20 cellular contexts compared by ENCODE assay signal in the genomic region with DNA sequence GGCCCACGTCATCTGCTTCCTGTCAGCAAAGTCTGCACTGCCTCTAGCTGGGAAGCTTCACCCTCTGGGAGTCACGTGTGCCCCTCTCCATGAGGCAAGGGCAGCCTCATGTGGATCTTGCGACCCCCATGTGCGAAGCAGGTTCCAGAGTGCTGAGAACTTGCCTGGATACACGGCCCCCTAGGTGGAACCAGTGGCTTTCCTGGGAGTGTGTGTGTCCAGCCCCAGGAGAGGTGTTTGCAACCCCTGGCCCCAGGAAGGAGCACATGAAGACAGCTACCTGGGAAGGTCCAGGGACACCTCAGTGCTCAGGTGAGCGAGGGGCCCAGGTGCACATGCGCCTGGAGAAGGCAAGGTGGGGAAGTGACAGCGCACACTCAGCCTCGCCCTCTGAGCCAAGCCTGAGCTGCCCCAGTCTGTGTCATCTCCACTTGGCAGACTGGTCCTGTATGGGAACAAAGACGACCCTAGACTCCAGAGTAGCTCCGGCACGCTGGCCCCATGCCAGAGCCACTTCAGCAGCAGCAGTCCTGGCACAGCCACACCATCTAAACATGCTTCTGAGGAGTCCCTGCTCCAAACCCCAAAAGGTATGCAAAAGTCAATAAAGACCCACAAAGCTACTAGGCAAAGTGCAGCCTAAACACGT. TPM values are rescaled to one million over a fixed set of nuclear protein-coding genes. Genes with fewer than 3 reads are reported as not detected.
A peak's percentile ranks its signal among the peaks of the same experiment; 100 is the strongest.
DNase-seq lines count a peak whose midpoint lies in the region; ATAC-seq and TF ChIP-seq lines count a peak whose summit lies in the region.
"Had no signal": no experiment of that assay in that cellular context is flagged by ENCODE, and none has a peak within 500 bp of the region (broad histone marks: within the 10 kb centered on the region; RNA-seq: fewer than 3 reads in every experiment).

No MANE protein-coding gene starts in this region.

- peaks cover 4% of the 10 kb centered on the region for H3K79me1 ChIP-seq in H9 (ENCODE audit: insufficient read depth, low read depth, low read length, poor library complexity, severe bottlenecking)

- no peak overlapping the region for H3K56ac ChIP-seq in H9 (ENCODE audit: insufficient read length, low read depth, low read length)

- H4K91ac ChIP-seq in H9 (ENCODE audit: insufficient read length, low read depth, low read length) = no peak overlapping the region

- peaks cover 29 to 52% (median 35%) of the 10 kb centered on the region in 3 experiments for H3K36me3 Mint-ChIP-seq in H9 (ENCODE audit: insufficient read depth in 1 of 3, low read depth in 3 of 3)
- H3K36me3 Mint-ChIP-seq: natural killer cell had no signal

- H2AFZ ChIP-seq in H9 (ENCODE audit: low read length) = no peak overlapping the region
- H2AFZ ChIP-seq: GM23338 had no signal

- no peaks in the 10 kb centered on the region for H3K9me3 Mint-ChIP-seq in H9
- H3K9me3 Mint-ChIP-seq: activated naive CD4-positive, alpha-beta T cell treated with anti-CD3 and anti-CD28 coated beads for 36 hours; GM23338; natural killer cell; T-helper 2 cell treated with Interferon-gamma antibody and Interleukin-4, amounts not matched to agents 5 μg/mL and 100 μg/mL, for 36 hours had no signal

- no peaks in the 10 kb centered on the region for H3K4me1 Mint-ChIP-seq in H9

- no peak overlapping the region for H2BK5ac ChIP-seq in H9 (ENCODE audit: insufficient read length, low read length)

- H3K9me3 ChIP-seq in H9 (ENCODE audit: control insufficient read depth, low read depth, low read length) (no peaks in the 10 kb centered on the region), sigmoid colon (no peaks in the 10 kb centered on the region)
- H3K9me3 ChIP-seq: thoracic aorta had no signal

- H2BK20ac ChIP-seq in H9 (ENCODE audit: low read depth, low read length, poor library complexity, severe bottlenecking) = no peak overlapping the region

- no peak overlapping the region for H2AK5ac ChIP-seq in H9 (ENCODE audit: insufficient read length, low read length)

- H3K27ac ChIP-seq in H9 (ENCODE audit: insufficient read length, low read depth, low read length) (no peak overlapping the region), sigmoid colon (no peak overlapping the region)
- H3K27ac ChIP-seq: thoracic aorta had no signal

- peak overlapping the region; percentile 34 to 76 (median 52); a peak in 3 of 7 replicates for H3K27ac Mint-ChIP-seq in H9
- H3K27ac Mint-ChIP-seq: activated naive CD4-positive, alpha-beta T cell treated with anti-CD3 and anti-CD28 coated beads for 36 hours; GM23338; natural killer cell; T-helper 2 cell treated with Interferon-gamma antibody and Interleukin-4, amounts not matched to agents 5 μg/mL and 100 μg/mL, for 36 hours had no signal

- H3K4me1 ChIP-seq in H9 (ENCODE audit: insufficient read depth, low read length) = no peaks in the 10 kb centered on the region
- H3K4me1 ChIP-seq in sigmoid colon = peaks cover 0 to 2% (median 0%) of the 10 kb centered on the region in 4 donors

- no peak overlapping the region for H2BK12ac ChIP-seq in H9 (ENCODE audit: insufficient read length, low read depth, low read length)

- H3K27me3 Mint-ChIP-seq in H9 (ENCODE audit: low read depth) = no peaks in the 10 kb centered on the region

- H4K5ac ChIP-seq in H9 (ENCODE audit: insufficient read length, low read depth, low read length) = no peak overlapping the region

- H3K4me3 Mint-ChIP-seq in H9 = no peak overlapping the region
- H3K4me3 Mint-ChIP-seq: activated naive CD4-positive, alpha-beta T cell treated with anti-CD3 and anti-CD28 coated beads for 36 hours; GM23338; natural killer cell; T-helper 2 cell treated with Interferon-gamma antibody and Interleukin-4, amounts not matched to agents 5 μg/mL and 100 μg/mL, for 36 hours had no signal

- no peak for TF ChIP-seq POLR2A in sigmoid colon (IDR thresholded peaks at IDR 0.05)

- H3K79me2 ChIP-seq in H9 (ENCODE audit: insufficient read depth, low read length) = peaks cover 24% of the 10 kb centered on the region; the same call in 1 of the 2 replicates

- H4K8ac ChIP-seq in H9 (replicated peaks; ENCODE audit: insufficient read length, low read depth, low read length) = no peak overlapping the region

- no peak for ATAC-seq in GM21360 (IDR thresholded peaks at IDR 0.05; ENCODE audit: unreplicated experiment)
- ATAC-seq: GM23338, natural killer cell had no signal

- H3K27me3 ChIP-seq in H9 (ENCODE audit: insufficient read depth, low read length) (no peaks in the 10 kb centered on the region), sigmoid colon (no peaks in the 10 kb centered on the region)

- no CpG with 5 or more reads among the region's 13 CpGs for WGBS in H9 (ENCODE audit: extremely low coverage, insufficient read length, low lambda C conversion rate)
- WGBS in sigmoid colon, 2 donors = 83 to 88% methylated on average over 13 of the region's 13 CpGs

- H4K20me1 ChIP-seq in H9 (ENCODE audit: control insufficient read depth, insufficient read depth, insufficient read length) = no peaks in the 10 kb centered on the region

- no peak overlapping the region for H2BK120ac ChIP-seq in H9 (ENCODE audit: low read depth, low read length, poor library complexity, severe bottlenecking)

- no peak overlapping the region for H3K4ac ChIP-seq in H9 (ENCODE audit: low read depth, low read length)

- DNase-seq in H9 (no peak), NCI-H345 treated with DMSO at 0.1 percent for 48 hours (lab: John Stamatoyannopoulos, UW; ENCODE audit: unreplicated experiment) (peak; percentile 75), globus pallidus (ENCODE audit: low spot score) (peak; percentile 29), sigmoid colon (peak; percentile 49), DMS 273 treated with DMSO at 0.1 percent for 48 hours (lab: John Stamatoyannopoulos, UW) (no peak), HT-29 (ENCODE audit: low spot score) (no peak), SW 1271 (lab: John Stamatoyannopoulos, UW) (no peak)
- DNase-seq: activated CD4-positive, CD25-positive, alpha-beta regulatory T cell treated with anti-CD3 and anti-CD28 coated beads, Interleukin-2, amount 50 U/mL, for 72 hours; activated CD8-positive, alpha-beta memory T cell treated with anti-CD3 and anti-CD28 coated beads, Interleukin-2, amount 50 U/mL, for 48 hours; activated naive CD4-positive, alpha-beta T cell treated with anti-CD3 and anti-CD28 coated beads for 36 hours; DND-41; effector CD8-positive, alpha-beta T cell; natural killer cell; NCI-H2171 treated with DMSO at 0.1 percent for 48 hours; SHP77 had no signal

- no peak overlapping the region for H3K23ac ChIP-seq in H9 (ENCODE audit: insufficient read length, low read depth, low read length)

- no peaks in the 10 kb centered on the region for H3K23me2 ChIP-seq in H9 (ENCODE audit: insufficient read length, low read depth, low read length, poor library complexity, severe bottlenecking)

- H3K9ac ChIP-seq in H9 (ENCODE audit: extremely low read depth, insufficient read length, low read length) = no peak overlapping the region

- intact Hi-C loops in sigmoid colon (cut with DNase I) = no loop called here

- peaks cover 0 to 74% (median 36%) of the 10 kb centered on the region in 4 donors for H3K36me3 ChIP-seq in sigmoid colon

- H3T11ph ChIP-seq in H9 (ENCODE audit: low read length) = no peak overlapping the region

- TF ChIP-seq EP300 in sigmoid colon (IDR thresholded peaks at IDR 0.05) = no peak

- H3K14ac ChIP-seq in H9 (ENCODE audit: insufficient read depth, low read length) = no peak overlapping the region

- H2BK15ac ChIP-seq in H9 (ENCODE audit: low read depth, low read length) = no peak overlapping the region

- no peak overlapping the region for H3K18ac ChIP-seq in H9 (ENCODE audit: insufficient read length, low read depth, low read length)

- H3K4me2 ChIP-seq in H9 (ENCODE audit: insufficient read depth, insufficient read length, low read length) = no peak overlapping the region
- H3K4me2 ChIP-seq: GM23338 had no signal

- TF ChIP-seq CTCF in H9 (conservative IDR thresholded peaks at IDR 0.05) (no peak), sigmoid colon (IDR thresholded peaks at IDR 0.05) (no peak)

- no peak overlapping the region for H3K4me3 ChIP-seq in sigmoid colon
- H3K4me3 ChIP-seq: GM23338, lung, thoracic aorta had no signal

RNA-seq across cellular contexts. Expression of a gene that starts 8.9 kb away (rescaled TPM):
- total RNA-seq in H9 (2021) (68.7 and 69.2 TPM in 2 replicates), sigmoid colon (10 to 100 TPM; 47.6 to 63.7 (median 57.0) TPM)
- polyA plus RNA-seq in sigmoid colon = 10 to 100 TPM; 17.4 to 78.6 (median 27.5) TPM
- 95.6 and 109 TPM in 2 replicates for total RNA-seq in HT-29 (2014; rRNA removed; shearing (Covaris generic))

RNA-seq across cellular contexts. Expression of a gene that starts 35.5 kb away (rescaled TPM):
- total RNA-seq in H9 (2021) (32.8 and 36.0 TPM in 2 replicates), sigmoid colon (10 to 100 TPM in 1 of 4 donors, 1 to 10 TPM in 2, under 1 TPM in 1; 0.95 to 18.3 (median 7.1) TPM)
- polyA plus RNA-seq in sigmoid colon = 10 to 100 TPM in 1 of 3 donors, 1 to 10 TPM in 2; 3.2 to 11.0 (median 7.8) TPM
- 8.3 and 12.7 TPM in 2 replicates for total RNA-seq in HT-29 (2014; rRNA removed; shearing (Covaris generic))

Comparison
In these comparisons a context has a peak if more than half of its experiments do, and no peak if none do; other contexts are left out.
1. DNase-seq: peak in NCI-H345 treated with DMSO at 0.1 percent for 48 hours (single experiment), globus pallidus (single experiment) and sigmoid colon (single experiment); none in H9 (single experiment), DMS 273 treated with DMSO at 0.1 percent for 48 hours (single experiment), HT-29 (single experiment) and SW 1271 (0 of 2).